In the genomic region with DNA sequence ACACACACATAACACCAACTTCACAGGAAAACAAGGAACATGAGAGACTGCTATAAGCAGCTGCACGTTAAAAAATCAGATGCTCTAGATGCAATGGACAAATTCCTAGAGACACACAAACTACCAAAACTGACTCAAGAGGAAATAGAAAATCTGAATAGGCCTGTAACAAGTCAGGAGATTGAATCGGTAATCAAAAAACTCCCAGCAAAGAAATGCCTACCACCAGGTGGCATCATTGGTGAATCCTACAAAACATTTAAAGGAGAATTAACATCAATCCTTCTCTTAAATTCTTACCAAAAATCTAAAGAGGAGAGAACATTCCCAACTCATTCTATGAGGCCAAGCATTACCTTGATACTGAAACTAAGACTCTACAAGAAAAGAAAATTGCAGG, we compare ENCODE assay signal across 9 cellular contexts. TPM values are rescaled to one million over a fixed set of nuclear protein-coding genes. Genes with fewer than 3 reads are reported as not detected.
A peak's percentile ranks its signal among the peaks of the same experiment; 100 is the strongest.
DNase-seq lines count a peak whose midpoint lies in the region; ATAC-seq and TF ChIP-seq lines count a peak whose summit lies in the region.
"Had no signal": no experiment of that assay in that cellular context is flagged by ENCODE, and none has a peak within 500 bp of the region (broad histone marks: within the 10 kb centered on the region; RNA-seq: fewer than 3 reads in every experiment).

No MANE protein-coding gene starts in this region.

- H3K27me3 Mint-ChIP-seq in activated CD8-positive, alpha-beta memory T cell treated with anti-CD3 and anti-CD28 coated beads, Interleukin-2, amount 10 ng/mL, durations not matched to agents 7 days and 5 days: peaks cover 3% of the 10 kb centered on the region
- H3K27me3 Mint-ChIP-seq: stimulated activated naive CD8-positive, alpha-beta T cell treated with anti-CD3 and anti-CD28 coated beads, Interleukin-15, Interleukin-2, amounts not matched to agents 100 ng/mL and 50 ng/mL, for 24 hours had no signal

- H3K36me3 Mint-ChIP-seq in activated CD8-positive, alpha-beta memory T cell treated with anti-CD3 and anti-CD28 coated beads, Interleukin-2, amount 10 ng/mL, durations not matched to agents 7 days and 5 days: no peaks in the 10 kb centered on the region

- DNase-seq in stimulated activated CD4-positive, alpha-beta T cell treated with anti-CD3 and anti-CD28 coated beads, Interleukin-15, amount 100 ng/mL, for 24 hours: peak; percentile 41
- no peak for DNase-seq in stimulated activated CD4-positive, alpha-beta T cell treated with anti-CD3 and anti-CD28 coated beads, Interleukin-1b, Interleukin-23, amount 100 ng/mL, for 48 hours
- DNase-seq in NCI-H2171 treated with DMSO at 0.1 percent for 48 hours (lab: John Stamatoyannopoulos, UW) (peak; percentile 28), astrocyte of the cerebellum (ENCODE audit: low read depth) (no peak), lung microvascular endothelial cell (ENCODE audit: low read depth in 2 of 2) (peak; percentile 64 to 78), D341Med (ENCODE audit: low spot score) (no peak)
- DNase-seq in activated CD8-positive, alpha-beta memory T cell treated with anti-CD3 and anti-CD28 coated beads, Interleukin-2, amount 10 ng/mL, durations not matched to agents 7 days and 5 days: no peak

- TF ChIP-seq CTCF in astrocyte of the cerebellum (IDR thresholded peaks at IDR 0.05; ENCODE audit: low read depth, low read length, missing control alignments): peak; percentile 44

- no peak overlapping the region for H3K4me3 ChIP-seq in astrocyte of the cerebellum (ENCODE audit: low read depth, low read length)

- no peak for ATAC-seq in HG03520 (IDR thresholded peaks at IDR 0.05; ENCODE audit: unreplicated experiment)
- no peak for ATAC-seq in activated CD8-positive, alpha-beta memory T cell treated with anti-CD3 and anti-CD28 coated beads, Interleukin-2, amount 10 ng/mL, durations not matched to agents 7 days and 5 days

- H3K4me1 Mint-ChIP-seq in activated CD8-positive, alpha-beta memory T cell treated with anti-CD3 and anti-CD28 coated beads, Interleukin-2, amount 10 ng/mL, durations not matched to agents 7 days and 5 days: no peaks in the 10 kb centered on the region

- H3K9me3 Mint-ChIP-seq in activated CD8-positive, alpha-beta memory T cell treated with anti-CD3 and anti-CD28 coated beads, Interleukin-2, amount 10 ng/mL, durations not matched to agents 7 days and 5 days (ENCODE audit: low read depth): no peaks in the 10 kb centered on the region
- H3K9me3 Mint-ChIP-seq: stimulated activated naive CD8-positive, alpha-beta T cell treated with anti-CD3 and anti-CD28 coated beads, Interleukin-15, Interleukin-2, amounts not matched to agents 100 ng/mL and 50 ng/mL, for 24 hours had no signal

- no peak overlapping the region for H3K4me3 Mint-ChIP-seq in activated CD8-positive, alpha-beta memory T cell treated with anti-CD3 and anti-CD28 coated beads, Interleukin-2, amount 10 ng/mL, durations not matched to agents 7 days and 5 days
- H3K4me3 Mint-ChIP-seq: stimulated activated naive CD8-positive, alpha-beta T cell treated with anti-CD3 and anti-CD28 coated beads, Interleukin-15, Interleukin-2, amounts not matched to agents 100 ng/mL and 50 ng/mL, for 24 hours had no signal

- H3K27ac Mint-ChIP-seq in activated CD8-positive, alpha-beta memory T cell treated with anti-CD3 and anti-CD28 coated beads, Interleukin-2, amount 10 ng/mL, durations not matched to agents 7 days and 5 days: no peak overlapping the region
- H3K27ac Mint-ChIP-seq: stimulated activated naive CD8-positive, alpha-beta T cell treated with anti-CD3 and anti-CD28 coated beads, Interleukin-15, Interleukin-2, amounts not matched to agents 100 ng/mL and 50 ng/mL, for 24 hours had no signal

- CTCF ChIA-PET in activated CD8-positive, alpha-beta memory T cell treated with anti-CD3 and anti-CD28 coated beads, Interleukin-2, amount 10 ng/mL, durations not matched to agents 7 days and 5 days (lab: Charles Lee): interaction anchor here (1.8 to 6.2 kb wide), 4 partner anchors 12 to 284 kb away, joined by 4 to 68 read pairs (median 20); partner anchors contain the start of genes IRGM and RBM22

- in situ Hi-C loops in astrocyte of the cerebellum (cut with HindIII; ENCODE audit: low sequenced_read_pairs): no loop called here

RNA-seq across cellular contexts. Expression of gene NDST1, which starts 54.9 kb away (rescaled TPM):
- total RNA-seq in lung microvascular endothelial cell: 22.6 and 27.5 TPM in 2 replicates
- total RNA-seq in activated CD8-positive, alpha-beta memory T cell treated with anti-CD3 and anti-CD28 coated beads, Interleukin-2, amount 10 ng/mL, durations not matched to agents 7 days and 5 days: under 1 TPM; 0.58 to 0.68 TPM

Comparison
In these comparisons a context has a peak if more than half of its experiments do, and no peak if none do; other contexts are left out.
1. DNase-seq: peak in stimulated activated CD4-positive, alpha-beta T cell treated with anti-CD3 and anti-CD28 coated beads, Interleukin-15, amount 100 ng/mL, for 24 hours (single experiment), NCI-H2171 treated with DMSO at 0.1 percent for 48 hours (single experiment) and lung microvascular endothelial cell (2 of 2); none in stimulated activated CD4-positive, alpha-beta T cell treated with anti-CD3 and anti-CD28 coated beads, Interleukin-1b, Interleukin-23, amount 100 ng/mL, for 48 hours (single experiment), astrocyte of the cerebellum (single experiment), D341Med (single experiment) and activated CD8-positive, alpha-beta memory T cell treated with anti-CD3 and anti-CD28 coated beads, Interleukin-2, amount 10 ng/mL, durations not matched to agents 7 days and 5 days (single experiment).
2. RNA of gene NDST1, which starts 54.9 kb away (total RNA-seq): 22.6 to 27.5 TPM in lung microvascular endothelial cell; 0.58 to 0.68 TPM in activated CD8-positive, alpha-beta memory T cell treated with anti-CD3 and anti-CD28 coated beads, Interleukin-2, amount 10 ng/mL, durations not matched to agents 7 days and 5 days; every median in the first group is over 10 times any median in the second.